Comparison of ENCODE assay signal across 23 cellular contexts in the genomic region with DNA sequence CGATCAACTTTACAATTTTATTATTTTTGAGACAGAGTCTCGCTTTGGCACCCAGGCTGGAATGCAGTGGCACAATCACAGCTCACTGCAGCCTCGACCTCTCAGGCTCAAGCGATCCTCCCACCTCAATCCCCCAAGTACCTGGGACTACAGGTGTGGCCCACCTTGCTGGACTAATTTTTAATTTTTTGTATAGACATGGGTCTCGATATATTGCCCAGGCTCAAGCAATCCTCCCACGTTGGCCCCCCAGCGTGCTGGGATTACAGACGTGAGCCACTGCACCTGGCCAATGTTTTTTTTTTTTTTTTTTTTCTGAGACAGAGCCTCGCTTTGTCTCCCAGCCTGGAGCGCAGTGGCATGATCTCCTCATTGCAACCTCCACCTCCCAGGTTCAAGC. TPM values are rescaled to one million over a fixed set of nuclear protein-coding genes. Genes with fewer than 3 reads are reported as not detected.
DNase-seq lines count a peak whose midpoint lies in the region; ATAC-seq and TF ChIP-seq lines count a peak whose summit lies in the region.
"Had no signal": no experiment of that assay in that cellular context is flagged by ENCODE, and none has a peak within 500 bp of the region (broad histone marks: within the 10 kb centered on the region; RNA-seq: fewer than 3 reads in every experiment).

No MANE protein-coding gene starts in this region.

- H3K27me3 ChIP-seq in A673 (replicated peaks; ENCODE audit: insufficient read depth, low read depth, low read length, poor library complexity) (no peaks in the 10 kb centered on the region), hepatocyte (peaks cover 7% of the 10 kb centered on the region)
- peaks cover 7% of the 10 kb centered on the region for H3K27me3 ChIP-seq in CD4-positive, alpha-beta T cell (ENCODE audit: control insufficient read depth, insufficient read depth, low read length)

- H3K36me3 Mint-ChIP-seq in CD4-positive, alpha-beta T cell (ENCODE audit: low read depth) = peaks cover 13% of the 10 kb centered on the region
- H3K36me3 Mint-ChIP-seq in WTC11 (peaks cover 17% of the 10 kb centered on the region), neural crest cell (ENCODE audit: low read depth) (peaks cover 3% of the 10 kb centered on the region)
- peaks cover 4% of the 10 kb centered on the region for H3K36me3 Mint-ChIP-seq in activated CD4-positive, alpha-beta memory T cell treated with anti-CD3 and anti-CD28 coated beads for 36 hours

- POLR2A ChIA-PET in A673 (lab: Charles Lee; ENCODE audit: low non-redundant PET) = no interaction called here
- POLR2A ChIA-PET in CD4-positive, alpha-beta T cell (lab: Charles Lee) = no interaction called here
- POLR2A ChIA-PET in WTC11 (lab: Charles Lee) = interaction anchor here (0.7 kb wide), 1 partner anchor 385 kb away, joined by 5 read pairs; no protein-coding TSS in a partner anchor
- POLR2A ChIA-PET in activated CD4-positive, alpha-beta memory T cell treated with anti-CD3 and anti-CD28 coated beads for 36 hours (lab: Charles Lee) = interaction anchor here (1.1 kb wide), 1 partner anchor 64 kb away, joined by 4 read pairs; no protein-coding TSS in a partner anchor

- no peak for ATAC-seq in CD4-positive, alpha-beta T cell (ENCODE audit: poor library complexity)
- ATAC-seq in WTC11 = no peak
- ATAC-seq: A549, K562 had no signal

- no peaks in the 10 kb centered on the region for H3K9me3 ChIP-seq in A673 (ENCODE audit: low read depth, low read length, poor library complexity, severe bottlenecking)
- no peaks in the 10 kb centered on the region for H3K9me3 ChIP-seq in CD4-positive, alpha-beta T cell (ENCODE audit: control insufficient read depth, low read length)
- no peaks in the 10 kb centered on the region for H3K9me3 ChIP-seq in hepatocyte (ENCODE audit: low read depth)
- H3K9me3 ChIP-seq: A549, SK-N-SH had no signal

- H3K4me2 ChIP-seq in hepatocyte = no peak overlapping the region
- H3K4me2 ChIP-seq: SK-N-SH had no signal

- intact Hi-C loops in A673 (cut with micrococcal nuclease; ENCODE audit: unreplicated experiment) = loop anchor here (5.0 kb wide), 3 partner anchors 66 to 1061 kb away; partner anchors contain the start of gene FADD
- intact Hi-C loops in CD4-positive, alpha-beta T cell (cut with DNase I, micrococcal nuclease) = loop anchor here in 1 of 2 experiments (5.0 kb wide), 1 partner anchor 1179 kb away; the partner anchor contains the start of gene DHCR7
- intact Hi-C loops in activated CD4-positive, alpha-beta memory T cell treated with anti-CD3 and anti-CD28 coated beads for 36 hours (cut with micrococcal nuclease) = no loop called here

- H3K36me3 ChIP-seq in A673 (ENCODE audit: insufficient read depth, low read length, poor library complexity, severe bottlenecking) (peaks cover 16% of the 10 kb centered on the region), hepatocyte (replicated peaks; ENCODE audit: insufficient read depth, low read depth) (no peaks in the 10 kb centered on the region)

- H3K4me3 ChIP-seq in A673 (ENCODE audit: low read depth, low read length, poor library complexity, severe bottlenecking) (peak overlapping the region; percentile 96), hepatocyte (no peak overlapping the region)
- H3K4me3 ChIP-seq: A549, GM23248, K562 had no signal

- H3K4me1 Mint-ChIP-seq in CD4-positive, alpha-beta T cell (ENCODE audit: low read depth) = peaks cover 21% of the 10 kb centered on the region
- peaks cover 37% of the 10 kb centered on the region for H3K4me1 Mint-ChIP-seq in WTC11
- H3K4me1 Mint-ChIP-seq in neural crest cell = peaks cover 21% of the 10 kb centered on the region
- peaks cover 27% of the 10 kb centered on the region for H3K4me1 Mint-ChIP-seq in activated CD4-positive, alpha-beta memory T cell treated with anti-CD3 and anti-CD28 coated beads for 36 hours (ENCODE audit: low read depth)

- H3K27ac ChIP-seq in A673 (ENCODE audit: low read depth, low read length, poor library complexity, severe bottlenecking) (peak overlapping the region; percentile 82), hepatocyte (no peak overlapping the region)
- H3K27ac ChIP-seq in CD4-positive, alpha-beta T cell (ENCODE audit: low read depth, low read length) = no peak overlapping the region
- H3K27ac ChIP-seq: A549, GM23248, RWPE1 had no signal

- DNase-seq in A673 (ENCODE audit: low spot score) = no peak
- no peak for DNase-seq in CD4-positive, alpha-beta T cell
- no peak for DNase-seq in WTC11 (ENCODE audit: low spot score)
- no peak for DNase-seq in neural crest cell (ENCODE audit: low read depth, low spot score)
- DNase-seq in activated CD4-positive, alpha-beta memory T cell treated with anti-CD3 and anti-CD28 coated beads for 36 hours = no peak
- no peak for DNase-seq in hepatocyte (ENCODE audit: low spot score)
- no peak for DNase-seq in kidney tubule cell (ENCODE audit: low spot score)
- DNase-seq: C1 segment of cervical spinal cord, DMS53, GM23248, H7, Kasumi-1, NCI-H1092 treated with DMSO at 0.1 percent for 48 hours, NCI-H1436, NCI-H1930, NCI-H446, NCI-H524 treated with DMSO at 0.1 percent for 48 hours, SIG-M5, SK-N-SH, SW 1271 had no signal

- H3K9me2 ChIP-seq in hepatocyte (replicated peaks; ENCODE audit: insufficient read depth) = no peaks in the 10 kb centered on the region
- H3K9me2 ChIP-seq: SK-N-SH had no signal

- no peak overlapping the region for H3K27ac Mint-ChIP-seq in CD4-positive, alpha-beta T cell
- no peak overlapping the region for H3K27ac Mint-ChIP-seq in WTC11
- no peak overlapping the region for H3K27ac Mint-ChIP-seq in neural crest cell (ENCODE audit: unreplicated experiment)
- H3K27ac Mint-ChIP-seq in activated CD4-positive, alpha-beta memory T cell treated with anti-CD3 and anti-CD28 coated beads for 36 hours = no peak overlapping the region

- BruUV-seq in A673 (replicated peaks; lab: Mats Ljungman, UMichigan) = no TSS peak

- CTCF ChIA-PET in A673 (lab: Charles Lee) = no interaction called here
- CTCF ChIA-PET in CD4-positive, alpha-beta T cell (lab: Charles Lee) = interaction anchor here (2.2 kb wide), 1 partner anchor 72 kb away, joined by 7 read pairs; no protein-coding TSS in a partner anchor
- CTCF ChIA-PET in WTC11 (lab: Charles Lee) = no interaction called here
- CTCF ChIA-PET in activated CD4-positive, alpha-beta memory T cell treated with anti-CD3 and anti-CD28 coated beads for 36 hours (lab: Charles Lee) = no interaction called here

- peaks cover 19% of the 10 kb centered on the region for H3K27me3 Mint-ChIP-seq in CD4-positive, alpha-beta T cell
- no peaks in the 10 kb centered on the region for H3K27me3 Mint-ChIP-seq in WTC11 (ENCODE audit: low read depth)
- H3K27me3 Mint-ChIP-seq in neural crest cell (ENCODE audit: low read depth) = peaks cover 57% of the 10 kb centered on the region
- peaks cover 16% of the 10 kb centered on the region for H3K27me3 Mint-ChIP-seq in activated CD4-positive, alpha-beta memory T cell treated with anti-CD3 and anti-CD28 coated beads for 36 hours

- peaks cover 58% of the 10 kb centered on the region for H3K4me1 ChIP-seq in A673 (ENCODE audit: insufficient read depth, low read length, poor library complexity, severe bottlenecking)
- peaks cover 11% of the 10 kb centered on the region for H3K4me1 ChIP-seq in hepatocyte (ENCODE audit: insufficient read depth)

- no peak for TF ChIP-seq CTCF in A673 (conservative IDR thresholded peaks at IDR 0.05; ENCODE audit: low read depth, low read length)
- no peak for TF ChIP-seq CTCF in CD4-positive, alpha-beta T cell (IDR thresholded peaks at IDR 0.05)
- TF ChIP-seq CTCF in WTC11 (IDR thresholded peaks at IDR 0.05) = no peak
- no peak for TF ChIP-seq CTCF in neural crest cell (conservative IDR thresholded peaks at IDR 0.05)
- TF ChIP-seq CTCF in hepatocyte (IDR thresholded peaks at IDR 0.05; ENCODE audit: poor library complexity) = no peak

- H3K9me3 Mint-ChIP-seq in CD4-positive, alpha-beta T cell = no peaks in the 10 kb centered on the region
- H3K9me3 Mint-ChIP-seq in WTC11 = no peaks in the 10 kb centered on the region
- H3K9me3 Mint-ChIP-seq in neural crest cell = no peaks in the 10 kb centered on the region
- no peaks in the 10 kb centered on the region for H3K9me3 Mint-ChIP-seq in activated CD4-positive, alpha-beta memory T cell treated with anti-CD3 and anti-CD28 coated beads for 36 hours

- H2AFZ ChIP-seq in hepatocyte = no peak overlapping the region
- H2AFZ ChIP-seq: GM23248 had no signal

- peaks cover 15% of the 10 kb centered on the region for H4K20me1 ChIP-seq in hepatocyte (ENCODE audit: insufficient read depth, poor library complexity, severe bottlenecking)

- 92% methylated on average over 10 of the region's 10 CpGs for WGBS in hepatocyte (ENCODE audit: low lambda C conversion rate, missing lambda C conversion rate)

- peaks cover 32% of the 10 kb centered on the region for H3K79me2 ChIP-seq in hepatocyte

- H3K4me3 Mint-ChIP-seq in CD4-positive, alpha-beta T cell = peak overlapping the region; percentile 58
- H3K4me3 Mint-ChIP-seq in WTC11 = peak overlapping the region; percentile 80
- peak overlapping the region; percentile 87 for H3K4me3 Mint-ChIP-seq in neural crest cell
- no peak overlapping the region for H3K4me3 Mint-ChIP-seq in activated CD4-positive, alpha-beta memory T cell treated with anti-CD3 and anti-CD28 coated beads for 36 hours

TF ChIP-seq in WTC11, 78 proteins besides CTCF, POLR2A, EP300 and RAD21 (continues in another document):
- TF ChIP-seq PRRX2 (CRISPR knock-in tag; IDR thresholded peaks at IDR 0.05) (no peak), RORB (CRISPR knock-in tag; IDR thresholded peaks at IDR 0.05) (no peak), ZNF396 (CRISPR knock-in tag; IDR thresholded peaks at IDR 0.05; ENCODE audit: borderline replicate concordance) (no peak), NFYB (CRISPR knock-in tag; conservative IDR thresholded peaks at IDR 0.05; ENCODE audit: low read depth) (no peak)

RNA-seq across cellular contexts. Expression of gene PPFIA1, which starts 2.0 kb away (rescaled TPM):
- total RNA-seq in A673 (2021) (104 and 113 TPM in 2 replicates), WTC11 (2021) (62.2 to 75.1 TPM (median 64.1 TPM) in 3 replicates), neural crest cell (54.1 and 56.4 TPM in 2 replicates), hepatocyte (39.6 and 58.4 TPM in 2 replicates)
- 10 to 100 TPM; 34.3 to 42.0 TPM for total RNA-seq in CD4-positive, alpha-beta T cell
- 10 to 100 TPM; 23.1 to 26.7 TPM for total RNA-seq in activated CD4-positive, alpha-beta memory T cell treated with anti-CD3 and anti-CD28 coated beads for 36 hours
- polyA plus RNA-seq in hepatocyte = 36.0 and 36.2 TPM in 2 replicates

Comparison
In these comparisons a context has a peak if more than half of its experiments do, and no peak if none do; other contexts are left out.
1. POLR2A ChIA-PET loops: an anchor here in WTC11 (0.7 kb wide) and activated CD4-positive, alpha-beta memory T cell treated with anti-CD3 and anti-CD28 coated beads for 36 hours (1.1 kb wide); none called in A673 and CD4-positive, alpha-beta T cell.